ENCODE assay signal across 1 cellular context in genomic region chr2:61660511-61661388, GRCh38.
TF ChIP-seq lines count a peak whose summit lies in the region.

No MANE protein-coding gene starts in this region.

TF ChIP-seq in HepG2, 621 proteins besides CTCF, POLR2A, EP300 and RAD21 (continued from another document and continues in another):
- TF ChIP-seq CEBPZ (IDR thresholded peaks at IDR 0.05; ENCODE audit: low read length) (no peak), HNRNPK (IDR thresholded peaks at IDR 0.05; ENCODE audit: low read depth, low read length, poor library complexity, severe bottlenecking) (no peak), ZNF362 (CRISPR knock-in tag; IDR thresholded peaks at IDR 0.05; ENCODE audit: borderline replicate concordance) (no peak), ZFY (CRISPR knock-in tag; IDR thresholded peaks at IDR 0.05) (peak; percentile 34; the same call in 1 of the 2 replicates), FOXP4 (CRISPR knock-in tag; IDR thresholded peaks at IDR 0.05) (no peak; the same call in 1 of the 2 replicates), AGO1 (IDR thresholded peaks at IDR 0.05; ENCODE audit: low read depth, low read length, poor library complexity, severe bottlenecking) (no peak), E2F1 (CRISPR knock-in tag; IDR thresholded peaks at IDR 0.05) (no peak), PPARG (CRISPR knock-in tag; conservative IDR thresholded peaks at IDR 0.05) (peak; percentile 96), HNF4G (IDR thresholded peaks at IDR 0.05; ENCODE audit: borderline replicate concordance, low read depth, low read length) (peak; percentile 37; the same call in 1 of the 2 replicates), HNF4G (CRISPR knock-in tag; IDR thresholded peaks at IDR 0.05; ENCODE audit: borderline replicate concordance, low read depth) (no peak), ZBTB25 (CRISPR knock-in tag; IDR thresholded peaks at IDR 0.05) (no peak), POLR2AphosphoS5 (IDR thresholded peaks at IDR 0.05; ENCODE audit: low read depth, low read length) (no peak), PHF21A (CRISPR knock-in tag; IDR thresholded peaks at IDR 0.05) (peak; percentile 58; the same call in 1 of the 2 replicates), PTBP1 (IDR thresholded peaks at IDR 0.05; ENCODE audit: low read depth, low read length, poor library complexity, severe bottlenecking) (no peak), YY1 (IDR thresholded peaks at IDR 0.05; ENCODE audit: insufficient read depth, insufficient replicate concordance, low read depth, low read length) (no peak), ZNF687 (CRISPR knock-in tag; IDR thresholded peaks at IDR 0.05) (no peak), ARID2 (CRISPR knock-in tag; IDR thresholded peaks at IDR 0.05; ENCODE audit: borderline replicate concordance) (no peak), JDP2 (CRISPR knock-in tag; IDR thresholded peaks at IDR 0.05; ENCODE audit: borderline replicate concordance) (no peak), RCOR2 (CRISPR knock-in tag; IDR thresholded peaks at IDR 0.05) (0 out of 2 replicates have a peak, but pooled peaks have one; percentile 23), ZNF557 (CRISPR knock-in tag; IDR thresholded peaks at IDR 0.05) (no peak), SMC3 (IDR thresholded peaks at IDR 0.05; ENCODE audit: low read length) (0 out of 2 replicates have a peak, but pooled peaks have one; percentile 3), HOMEZ (CRISPR knock-in tag; IDR thresholded peaks at IDR 0.05; ENCODE audit: low read depth) (0 out of 2 replicates have a peak, but pooled peaks have one; percentile 13), ZNF260 (CRISPR knock-in tag; IDR thresholded peaks at IDR 0.05; ENCODE audit: borderline replicate concordance, low read depth) (no peak), ZNF572 (CRISPR knock-in tag; IDR thresholded peaks at IDR 0.05) (no peak), SIX1 (CRISPR knock-in tag; IDR thresholded peaks at IDR 0.05; ENCODE audit: borderline replicate concordance) (no peak), HOXA3 (CRISPR knock-in tag; IDR thresholded peaks at IDR 0.05) (peak; percentile 64; the same call in 1 of the 2 replicates), SAFB2 (CRISPR knock-in tag; IDR thresholded peaks at IDR 0.05; ENCODE audit: borderline replicate concordance, low read depth) (no peak), SOX5 (CRISPR knock-in tag; IDR thresholded peaks at IDR 0.05; ENCODE audit: borderline replicate concordance) (0 out of 2 replicates have a peak, but pooled peaks have one; percentile 16), HMGXB4 (CRISPR knock-in tag; IDR thresholded peaks at IDR 0.05; ENCODE audit: borderline replicate concordance in 1 of 2, low read depth in 1 of 2) (no peak), AFF4 (CRISPR knock-in tag; IDR thresholded peaks at IDR 0.05) (no peak), ZNF414 (CRISPR knock-in tag; IDR thresholded peaks at IDR 0.05) (no peak), ZNF75D (CRISPR knock-in tag; IDR thresholded peaks at IDR 0.05; ENCODE audit: borderline replicate concordance) (no peak), LCORL (IDR thresholded peaks at IDR 0.05) (no peak), LCORL (CRISPR knock-in tag; IDR thresholded peaks at IDR 0.05) (peak; percentile 38; the same call in 1 of the 2 replicates), MYC (CRISPR knock-in tag; IDR thresholded peaks at IDR 0.05; ENCODE audit: borderline replicate concordance) (peak; percentile 20; the same call in 1 of the 2 replicates), CBFB (CRISPR knock-in tag; IDR thresholded peaks at IDR 0.05) (0 out of 2 replicates have a peak, but pooled peaks have one; percentile 39)
